20 cellular contexts compared by ENCODE assay signal in the genomic region with DNA sequence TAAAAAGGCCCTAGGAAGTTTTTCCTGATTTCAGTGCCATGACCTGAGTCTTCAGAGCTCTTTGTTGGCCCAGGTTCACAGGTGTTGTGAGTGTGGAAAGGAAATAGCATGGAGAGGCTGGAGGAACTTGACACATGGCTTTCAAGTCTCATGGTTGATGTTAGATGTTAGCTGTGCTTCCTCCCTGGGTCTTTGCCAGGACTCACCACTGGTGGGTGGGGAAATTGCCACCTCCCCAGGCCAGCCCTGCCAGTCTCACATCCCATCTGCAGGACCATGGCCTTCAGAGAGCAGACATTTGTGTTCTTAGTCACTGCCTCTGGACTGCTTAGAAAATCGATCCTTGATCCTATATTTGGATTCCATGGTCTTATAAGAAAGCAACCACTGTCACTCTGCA.
"Had no signal": no experiment of that assay in that cellular context is flagged by ENCODE, and none has a peak within 500 bp of the region (broad histone marks: within the 10 kb centered on the region; RNA-seq: fewer than 3 reads in every experiment).

No MANE protein-coding gene starts in this region.

- DNase-seq: activated CD4-positive, alpha-beta T cell treated with anti-CD3 and anti-CD28 coated beads for 1 hour; activated CD4-positive, alpha-beta T cell treated with anti-CD3 and anti-CD28 coated beads, Interleukin-2, amount 50 U/mL, for 4 hours; activated gamma-delta T cell treated with Interleukin-2 at 50 U/mL for 16 hours; activated T-cell treated with anti-CD3 and anti-CD28 coated beads for 4 hours; adrenal gland; cerebellar nuclear complex; effector CD8-positive, alpha-beta T cell; heart right ventricle; occipital lobe; retina; stimulated activated CD4-positive, alpha-beta T cell treated with anti-CD3 and anti-CD28 coated beads, Interleukin-12 subunit alpha, Interleukin-12 subunit beta, amount 100 ng/mL, for 4 hours; stimulated activated CD4-positive, alpha-beta T cell treated with anti-CD3 and anti-CD28 coated beads, Interleukin-1b, Interleukin-23, amount 100 ng/mL, for 48 hours; stimulated activated CD8-positive, alpha-beta memory T cell treated with anti-CD3 and anti-CD28 coated beads, Interleukin-4, amount 100 ng/mL, for 48 hours; stimulated activated naive CD4-positive, alpha-beta T cell treated with Interleukin-2 at 50 U/mL for 16 hours; thyroid gland had no signal

- H3K9me3 Mint-ChIP-seq: activated naive CD4-positive, alpha-beta T cell treated with anti-CD3 and anti-CD28 coated beads, Interleukin-2, amount 50 U/mL, for 72 hours; activated T-helper 1 cell treated with anti-CD3 and anti-CD28 coated beads, Interleukin-12 subunit alpha, Interleukin-12 subunit beta, Interleukin-2, Interleukin-4 antibody, amounts not matched to agents 30 ng/mL and 10 ng/mL and 1 ng/mL, durations not matched to agents 14 hours and 24 hours and 36 hours had no signal

- H3K4me3 Mint-ChIP-seq: activated T-helper 1 cell treated with anti-CD3 and anti-CD28 coated beads, Interleukin-12 subunit alpha, Interleukin-12 subunit beta, Interleukin-2, Interleukin-4 antibody, amounts not matched to agents 30 ng/mL and 10 ng/mL and 1 ng/mL, durations not matched to agents 14 hours and 24 hours and 36 hours had no signal

- H3K27ac Mint-ChIP-seq: activated naive CD4-positive, alpha-beta T cell treated with anti-CD3 and anti-CD28 coated beads, Interleukin-2, amount 50 U/mL, for 72 hours; activated T-helper 1 cell treated with anti-CD3 and anti-CD28 coated beads, Interleukin-12 subunit alpha, Interleukin-12 subunit beta, Interleukin-2, Interleukin-4 antibody, amounts not matched to agents 30 ng/mL and 10 ng/mL and 1 ng/mL, durations not matched to agents 14 hours and 24 hours and 36 hours had no signal

- ATAC-seq: activated naive CD4-positive, alpha-beta T cell treated with anti-CD3 and anti-CD28 coated beads, Interleukin-2, amount 50 U/mL, for 72 hours; gastroesophageal sphincter; heart right ventricle had no signal

- H3K36me3 ChIP-seq: adrenal gland, esophagus muscularis mucosa, gastroesophageal sphincter, heart right ventricle, thyroid gland had no signal

- H3K27ac ChIP-seq: adrenal gland, esophagus muscularis mucosa, gastroesophageal sphincter, thyroid gland, VCaP had no signal

- H3K4me3 ChIP-seq: adrenal gland, esophagus muscularis mucosa, gastroesophageal sphincter, heart right ventricle, thyroid gland had no signal

- H3K27me3 ChIP-seq: adrenal gland, esophagus muscularis mucosa, gastroesophageal sphincter, heart right ventricle, thyroid gland had no signal

- H3K9me3 ChIP-seq: adrenal gland, esophagus muscularis mucosa, gastroesophageal sphincter, heart right ventricle, thyroid gland had no signal

- H3K36me3 Mint-ChIP-seq: activated naive CD4-positive, alpha-beta T cell treated with anti-CD3 and anti-CD28 coated beads, Interleukin-2, amount 50 U/mL, for 72 hours had no signal
